Comparison of ENCODE assay signal across 24 cellular contexts in genomic region chr1:181659348-181659957, GRCh38.
DNase-seq lines count a peak whose midpoint lies in the region; ATAC-seq lines count a peak whose summit lies in the region.
"Had no signal": no experiment of that assay in that cellular context is flagged by ENCODE, and none has a peak within 500 bp of the region (broad histone marks: within the 10 kb centered on the region; RNA-seq: fewer than 3 reads in every experiment).

No MANE protein-coding gene starts in this region.

- no peaks in the 10 kb centered on the region for H4K20me1 ChIP-seq in BLaER1 treated with 17β-estradiol and CSF1 and Interleukin-3, amounts not matched to agents 10 nM and 100 nM

- no peaks in the 10 kb centered on the region for H3K36me3 ChIP-seq in BLaER1 treated with 17β-estradiol and CSF1 and Interleukin-3, amounts not matched to agents 10 nM and 100 nM
- no peaks in the 10 kb centered on the region for H3K36me3 ChIP-seq in mesendoderm (ENCODE audit: control insufficient read depth, insufficient read depth, low read length)
- H3K36me3 ChIP-seq: left ventricle myocardium inferior, sigmoid colon, thoracic aorta had no signal

- no peak overlapping the region for H2AK5ac ChIP-seq in mesendoderm (ENCODE audit: low read length)

- no peak overlapping the region for H3K56ac ChIP-seq in mesendoderm (ENCODE audit: low read length)

- no peak overlapping the region for H3K4me3 ChIP-seq in BLaER1 treated with 17β-estradiol and CSF1 and Interleukin-3, amounts not matched to agents 10 nM and 100 nM
- no peak overlapping the region for H3K4me3 ChIP-seq in mesendoderm (ENCODE audit: low read length)
- H3K4me3 ChIP-seq: left ventricle myocardium inferior, sigmoid colon, thoracic aorta had no signal

- no peak overlapping the region for H3K23ac ChIP-seq in mesendoderm (ENCODE audit: low read length)

- no peaks in the 10 kb centered on the region for H3K79me2 ChIP-seq in mesendoderm (ENCODE audit: control insufficient read depth, insufficient read depth, low read length)

- H3K27me3 ChIP-seq in BLaER1 treated with 17β-estradiol and CSF1 and Interleukin-3, amounts not matched to agents 10 nM and 100 nM = no peaks in the 10 kb centered on the region
- H3K27me3 ChIP-seq in mesendoderm (ENCODE audit: insufficient read depth, low read length, poor library complexity) = no peaks in the 10 kb centered on the region
- H3K27me3 ChIP-seq: sigmoid colon had no signal

- no peak overlapping the region for H3K9ac ChIP-seq in BLaER1 treated with 17β-estradiol and CSF1 and Interleukin-3, amounts not matched to agents 10 nM and 100 nM
- no peak overlapping the region for H3K9ac ChIP-seq in mesendoderm (ENCODE audit: low read length)

- peak overlapping the region in 7 of 11 experiments; percentile 2 to 27 (median 19); a peak in 3 of 22 replicates for H3K4me2 ChIP-seq in BLaER1 treated with 17β-estradiol and CSF1 and Interleukin-3, amounts not matched to agents 10 nM and 100 nM
- H3K4me2 ChIP-seq in mesendoderm (ENCODE audit: low read length) = no peak overlapping the region

- no peak for ATAC-seq in GM18520 (IDR thresholded peaks at IDR 0.05; ENCODE audit: unreplicated experiment)
- ATAC-seq: activated CD4-positive, alpha-beta T cell treated with anti-CD3 and anti-CD28 coated beads for 36 hours; HCT116; stimulated activated naive CD8-positive, alpha-beta T cell treated with anti-CD3 and anti-CD28 coated beads, Interleukin-15, amount 100 ng/mL, for 72 hours had no signal

- no CpG with 5 or more reads among the region's 4 CpGs for whole genome bisulfite sequencing in mesendoderm (ENCODE audit: extremely low coverage, insufficient coverage, low lambda C conversion rate)

- no peak overlapping the region for H2BK15ac ChIP-seq in mesendoderm (replicated peaks; ENCODE audit: low read depth)

- no peak overlapping the region for H2BK120ac ChIP-seq in mesendoderm (ENCODE audit: low read depth, low read length)

- H4K5ac ChIP-seq in mesendoderm (ENCODE audit: low read length) = no peak overlapping the region

- no peak overlapping the region for H2BK5ac ChIP-seq in mesendoderm (ENCODE audit: low read length)

- H3K27ac ChIP-seq in BLaER1 treated with 17β-estradiol and CSF1 and Interleukin-3, amounts not matched to agents 10 nM and 100 nM = no peak overlapping the region
- H3K27ac ChIP-seq in mesendoderm (ENCODE audit: low read depth, low read length) = no peak overlapping the region
- H3K27ac ChIP-seq: left ventricle myocardium inferior, sigmoid colon, thoracic aorta, VCaP had no signal

- H3K9me3 ChIP-seq in BLaER1 treated with 17β-estradiol and CSF1 and Interleukin-3, amounts not matched to agents 10 nM and 100 nM (replicated peaks in 1 of 11) = peaks cover 8 to 25% (median 18%) of the 10 kb centered on the region in 11 experiments; a peak in 18 of 22 replicates
- H3K9me3 ChIP-seq: thoracic aorta had no signal

- no peak overlapping the region for H4K8ac ChIP-seq in mesendoderm (ENCODE audit: low read depth, low read length)

- peak; percentile 8 for DNase-seq in HuH-7.5 (ENCODE audit: low spot score)
- peak; percentile 24 for DNase-seq in foreskin melanocyte
- peak; percentile 19 for DNase-seq in mesendoderm
- DNase-seq in NCI-H526 treated with DMSO at 0.1 percent for 48 hours (lab: John Stamatoyannopoulos, UW) = no peak
- no peak for DNase-seq in NCI-H524 treated with DMSO at 0.1 percent for 48 hours (lab: John Stamatoyannopoulos, UW)
- DNase-seq: activated CD4-positive, alpha-beta T cell treated with anti-CD3 and anti-CD28 coated beads for 36 hours; effector CD4-positive, alpha-beta T cell; IMR-90; left ventricle myocardium inferior; NCI-H1694 treated with DMSO at 0.1 percent for 48 hours; NCI-H2171; nucleus accumbens; Right ventricle myocardium superior; sigmoid colon; stimulated activated CD4-positive, alpha-beta T cell treated with anti-CD3 and anti-CD28 coated beads, Interleukin-12 subunit alpha, Interleukin-12 subunit beta, amount 100 ng/mL, for 4 hours; stimulated activated CD4-positive, alpha-beta T cell treated with anti-CD3 and anti-CD28 coated beads, Interleukin-2, amount 100 ng/mL, for 48 hours; stimulated activated naive CD8-positive, alpha-beta T cell treated with anti-CD3 and anti-CD28 coated beads, Interleukin-15, amount 100 ng/mL, for 72 hours; SW 1271; T-helper 9 cell had no signal

- no peak overlapping the region for H3K4ac ChIP-seq in mesendoderm (ENCODE audit: low read depth, low read length)

- no peak overlapping the region for H3K18ac ChIP-seq in mesendoderm (ENCODE audit: low read length)

- peaks cover 0 to 15% (median 6%) of the 10 kb centered on the region in 10 experiments; a peak in 10 of 20 replicates for H3K4me1 ChIP-seq in BLaER1 treated with 17β-estradiol and CSF1 and Interleukin-3, amounts not matched to agents 10 nM and 100 nM
- no peaks in the 10 kb centered on the region for H3K4me1 ChIP-seq in mesendoderm (ENCODE audit: control insufficient read depth, low read depth, low read length)
- H3K4me1 ChIP-seq: left ventricle myocardium inferior, sigmoid colon had no signal

- H3K79me1 ChIP-seq in mesendoderm (ENCODE audit: low read length) = no peaks in the 10 kb centered on the region

Comparison
In these comparisons a context has a peak if more than half of its experiments do, and no peak if none do; other contexts are left out.
1. DNase-seq: peak in HuH-7.5 (single experiment), foreskin melanocyte (single experiment) and mesendoderm (single experiment); none in NCI-H526 treated with DMSO at 0.1 percent for 48 hours (single experiment) and NCI-H524 treated with DMSO at 0.1 percent for 48 hours (single experiment).